Comparison of ENCODE assay signal across 1 cellular context in genomic region chr7:76220185-76221057, GRCh38.
A peak's percentile ranks its signal among the peaks of the same experiment; 100 is the strongest.
TF ChIP-seq lines count a peak whose summit lies in the region.

No MANE protein-coding gene starts in this region.

TF ChIP-seq in K562, 482 proteins besides CTCF, POLR2A, EP300 and RAD21 (continued from another document):
- TF ChIP-seq CLOCK (CRISPR knock-in tag; IDR thresholded peaks at IDR 0.05; ENCODE audit: borderline replicate concordance) (no peak), ZNF57 (CRISPR knock-in tag; IDR thresholded peaks at IDR 0.05) (no peak), CTBP1 (IDR thresholded peaks at IDR 0.05; ENCODE audit: borderline replicate concordance) (peak; percentile 23; the same call in 1 of the 2 replicates), CC2D1A (IDR thresholded peaks at IDR 0.05) (0 out of 2 replicates have a peak, but pooled peaks have one; percentile 44), ESRRB (CRISPR knock-in tag; IDR thresholded peaks at IDR 0.05; ENCODE audit: borderline replicate concordance) (no peak), SAFB (IDR thresholded peaks at IDR 0.05; ENCODE audit: borderline replicate concordance, low read depth, low read length) (no peak), RCOR1 (IDR thresholded peaks at IDR 0.05; ENCODE audit: borderline replicate concordance in 1 of 2, low read depth in 2 of 2, low read length in 2 of 2) (0 out of 4 replicates have a peak, but pooled peaks of 1 of the 2 experiments have one; percentile 20), STAG1 (CRISPR knock-in tag; IDR thresholded peaks at IDR 0.05; ENCODE audit: borderline replicate concordance) (peak; percentile 66), MYC (IDR thresholded peaks at IDR 0.05; ENCODE audit: low read depth, low read length) (0 out of 2 replicates have a peak, but pooled peaks have one; percentile 17), MYC (CRISPR knock-in tag; IDR thresholded peaks at IDR 0.05; ENCODE audit: borderline replicate concordance, low read depth) (no peak), PTBP1 (IDR thresholded peaks at IDR 0.05; ENCODE audit: low read depth, low read length) (peak; percentile 94), ELF1 (tag; IDR thresholded peaks at IDR 0.05) (no peak), NEUROD1 (IDR thresholded peaks at IDR 0.05; ENCODE audit: borderline replicate concordance, low read depth, low read length, partially characterized antibody) (no peak), SMARCA5 (IDR thresholded peaks at IDR 0.05) (peak; percentile 99), BCOR (IDR thresholded peaks at IDR 0.05) (peak; percentile 70), POLR3A (IDR thresholded peaks at IDR 0.05; ENCODE audit: borderline replicate concordance, extremely low read depth, insufficient read depth, insufficient read length) (no peak), CREB3 (tag; conservative IDR thresholded peaks at IDR 0.05; ENCODE audit: low read depth) (no peak), SNRNP70 (optimal IDR thresholded peaks at IDR 0.05; ENCODE audit: low read depth, low read length) (no peak), ARID2 (IDR thresholded peaks at IDR 0.05) (0 out of 2 replicates have a peak, but pooled peaks have one; percentile 37), PCBP2 (IDR thresholded peaks at IDR 0.05; ENCODE audit: low read depth, low read length, poor library complexity, severe bottlenecking) (no peak), BRCA1 (IDR thresholded peaks at IDR 0.05) (no peak), BRCA1 (CRISPR knock-in tag; IDR thresholded peaks at IDR 0.05) (no peak), RBM25 (IDR thresholded peaks at IDR 0.05; ENCODE audit: low read depth, low read length, severe bottlenecking) (peak; percentile 95), ZNF280A (IDR thresholded peaks at IDR 0.05; ENCODE audit: low read depth, partially characterized antibody) (no peak), RFX5 (IDR thresholded peaks at IDR 0.05; ENCODE audit: low read depth, low read length) (no peak), CREB3L1 (IDR thresholded peaks at IDR 0.05; ENCODE audit: borderline replicate concordance, low read depth) (no peak), NFRKB (IDR thresholded peaks at IDR 0.05; ENCODE audit: low read depth) (no peak), EZH2 (IDR thresholded peaks at IDR 0.05; ENCODE audit: borderline replicate concordance, low read depth, low read length) (no peak), ZNF436 (CRISPR knock-in tag; IDR thresholded peaks at IDR 0.05) (peak; percentile 98), ARID1B (IDR thresholded peaks at IDR 0.05) (no peak), ID3 (CRISPR knock-in tag; IDR thresholded peaks at IDR 0.05) (no peak), ID3 (tag; IDR thresholded peaks at IDR 0.05) (no peak; the same call in 1 of the 2 replicates), CHAMP1 (IDR thresholded peaks at IDR 0.05) (no peak), NFIC (IDR thresholded peaks at IDR 0.05) (peak; percentile 93), ESRRA (IDR thresholded peaks at IDR 0.05; ENCODE audit: borderline replicate concordance, low read depth) (peak; percentile 42; the same call in 1 of the 2 replicates)
- TF ChIP-seq, protein P1, sequence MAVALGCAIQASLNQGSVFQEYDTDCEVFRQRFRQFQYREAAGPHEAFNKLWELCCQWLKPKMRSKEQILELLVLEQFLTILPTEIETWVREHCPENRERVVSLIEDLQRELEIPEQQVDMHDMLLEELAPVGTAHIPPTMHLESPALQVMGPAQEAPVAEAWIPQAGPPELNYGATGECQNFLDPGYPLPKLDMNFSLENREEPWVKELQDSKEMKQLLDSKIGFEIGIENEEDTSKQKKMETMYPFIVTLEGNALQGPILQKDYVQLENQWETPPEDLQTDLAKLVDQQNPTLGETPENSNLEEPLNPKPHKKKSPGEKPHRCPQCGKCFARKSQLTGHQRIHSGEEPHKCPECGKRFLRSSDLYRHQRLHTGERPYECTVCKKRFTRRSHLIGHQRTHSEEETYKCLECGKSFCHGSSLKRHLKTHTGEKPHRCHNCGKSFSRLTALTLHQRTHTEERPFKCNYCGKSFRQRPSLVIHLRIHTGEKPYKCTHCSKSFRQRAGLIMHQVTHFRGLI (CRISPR knock-in tag; IDR thresholded peaks at IDR 0.05): no peak
- TF ChIP-seq, protein P2, sequence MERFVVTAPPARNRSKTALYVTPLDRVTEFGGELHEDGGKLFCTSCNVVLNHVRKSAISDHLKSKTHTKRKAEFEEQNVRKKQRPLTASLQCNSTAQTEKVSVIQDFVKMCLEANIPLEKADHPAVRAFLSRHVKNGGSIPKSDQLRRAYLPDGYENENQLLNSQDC (CRISPR knock-in tag; IDR thresholded peaks at IDR 0.05): no peak
- TF ChIP-seq, protein P3, sequence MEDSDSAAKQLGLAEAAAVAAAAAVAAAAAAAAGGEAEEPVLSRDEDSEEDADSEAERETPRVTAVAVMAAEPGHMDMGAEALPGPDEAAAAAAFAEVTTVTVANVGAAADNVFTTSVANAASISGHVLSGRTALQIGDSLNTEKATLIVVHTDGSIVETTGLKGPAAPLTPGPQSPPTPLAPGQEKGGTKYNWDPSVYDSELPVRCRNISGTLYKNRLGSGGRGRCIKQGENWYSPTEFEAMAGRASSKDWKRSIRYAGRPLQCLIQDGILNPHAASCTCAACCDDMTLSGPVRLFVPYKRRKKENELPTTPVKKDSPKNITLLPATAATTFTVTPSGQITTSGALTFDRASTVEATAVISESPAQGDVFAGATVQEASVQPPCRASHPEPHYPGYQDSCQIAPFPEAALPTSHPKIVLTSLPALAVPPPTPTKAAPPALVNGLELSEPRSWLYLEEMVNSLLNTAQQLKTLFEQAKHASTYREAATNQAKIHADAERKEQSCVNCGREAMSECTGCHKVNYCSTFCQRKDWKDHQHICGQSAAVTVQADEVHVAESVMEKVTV (CRISPR knock-in tag; IDR thresholded peaks at IDR 0.05): peak; percentile 25; the same call in 1 of the 2 replicates
- TF ChIP-seq, protein P4, sequence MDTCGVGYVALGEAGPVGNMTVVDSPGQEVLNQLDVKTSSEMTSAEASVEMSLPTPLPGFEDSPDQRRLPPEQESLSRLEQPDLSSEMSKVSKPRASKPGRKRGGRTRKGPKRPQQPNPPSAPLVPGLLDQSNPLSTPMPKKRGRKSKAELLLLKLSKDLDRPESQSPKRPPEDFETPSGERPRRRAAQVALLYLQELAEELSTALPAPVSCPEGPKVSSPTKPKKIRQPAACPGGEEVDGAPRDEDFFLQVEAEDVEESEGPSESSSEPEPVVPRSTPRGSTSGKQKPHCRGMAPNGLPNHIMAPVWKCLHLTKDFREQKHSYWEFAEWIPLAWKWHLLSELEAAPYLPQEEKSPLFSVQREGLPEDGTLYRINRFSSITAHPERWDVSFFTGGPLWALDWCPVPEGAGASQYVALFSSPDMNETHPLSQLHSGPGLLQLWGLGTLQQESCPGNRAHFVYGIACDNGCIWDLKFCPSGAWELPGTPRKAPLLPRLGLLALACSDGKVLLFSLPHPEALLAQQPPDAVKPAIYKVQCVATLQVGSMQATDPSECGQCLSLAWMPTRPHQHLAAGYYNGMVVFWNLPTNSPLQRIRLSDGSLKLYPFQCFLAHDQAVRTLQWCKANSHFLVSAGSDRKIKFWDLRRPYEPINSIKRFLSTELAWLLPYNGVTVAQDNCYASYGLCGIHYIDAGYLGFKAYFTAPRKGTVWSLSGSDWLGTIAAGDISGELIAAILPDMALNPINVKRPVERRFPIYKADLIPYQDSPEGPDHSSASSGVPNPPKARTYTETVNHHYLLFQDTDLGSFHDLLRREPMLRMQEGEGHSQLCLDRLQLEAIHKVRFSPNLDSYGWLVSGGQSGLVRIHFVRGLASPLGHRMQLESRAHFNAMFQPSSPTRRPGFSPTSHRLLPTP (IDR thresholded peaks at IDR 0.05; ENCODE audit: borderline replicate concordance, extremely low read depth, insufficient read length): peak; percentile 78
- TF ChIP-seq, protein P5, sequence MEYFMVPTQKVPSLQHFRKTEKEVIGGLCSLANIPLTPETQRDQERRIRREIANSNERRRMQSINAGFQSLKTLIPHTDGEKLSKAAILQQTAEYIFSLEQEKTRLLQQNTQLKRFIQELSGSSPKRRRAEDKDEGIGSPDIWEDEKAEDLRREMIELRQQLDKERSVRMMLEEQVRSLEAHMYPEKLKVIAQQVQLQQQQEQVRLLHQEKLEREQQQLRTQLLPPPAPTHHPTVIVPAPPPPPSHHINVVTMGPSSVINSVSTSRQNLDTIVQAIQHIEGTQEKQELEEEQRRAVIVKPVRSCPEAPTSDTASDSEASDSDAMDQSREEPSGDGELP (CRISPR knock-in tag; IDR thresholded peaks at IDR 0.05; ENCODE audit: borderline replicate concordance): peak; percentile 22; the same call in 1 of the 2 replicates
